In genomic region chr6:169556758-169557505, GRCh38 we compare ENCODE assay signal across 8 cellular contexts.
DNase-seq lines count a peak whose midpoint lies in the region; ATAC-seq and TF ChIP-seq lines count a peak whose summit lies in the region.

No MANE protein-coding gene starts in this region.

- H3K4me1 Mint-ChIP-seq in glutamatergic neuron (ENCODE audit: low read depth, unreplicated experiment) = peaks cover 13% of the 10 kb centered on the region
- no peaks in the 10 kb centered on the region for H3K4me1 Mint-ChIP-seq in CD14-positive monocyte

- H3K4me3 Mint-ChIP-seq in glutamatergic neuron (ENCODE audit: unreplicated experiment) (no peak overlapping the region), CD14-positive monocyte (no peak overlapping the region)

- no peaks in the 10 kb centered on the region for H3K4me1 ChIP-seq in mucosa of descending colon (ENCODE audit: low read depth)

- peak; percentile 85 for DNase-seq in GM13977 (ENCODE audit: low spot score)
- DNase-seq in mucosa of descending colon = no peak
- DNase-seq in NCI-H510A (lab: John Stamatoyannopoulos, UW) = no peak
- no peak for DNase-seq in SKM-1 treated with dmso at 0.1 percent for 144 hours (lab: John Stamatoyannopoulos, UW; ENCODE audit: unreplicated experiment)
- DNase-seq in glutamatergic neuron = no peak
- DNase-seq in CD14-positive monocyte (ENCODE audit: low spot score) = no peak

- H3K27ac Mint-ChIP-seq in glutamatergic neuron (ENCODE audit: unreplicated experiment) (no peak overlapping the region), CD14-positive monocyte (peak overlapping the region in 1 of 7 donors; percentile 70)

- intact Hi-C loops in mucosa of descending colon (cut with DNase I, micrococcal nuclease) (no loop called here), CD14-positive monocyte (cut with micrococcal nuclease) (no loop called here)

- no peaks in the 10 kb centered on the region for H3K36me3 ChIP-seq in mucosa of descending colon (ENCODE audit: low read depth)

- H3K9me3 ChIP-seq in mucosa of descending colon = no peaks in the 10 kb centered on the region

- in situ Hi-C loops in GM13977 (cut with MboI; ENCODE audit: low pct_unique_long_range_greater_than_20kb, low sequenced_read_pairs, unreplicated experiment) = no loop called here

- no peak overlapping the region for H3K4me3 ChIP-seq in mucosa of descending colon

- H3K9me3 Mint-ChIP-seq in glutamatergic neuron (ENCODE audit: unreplicated experiment) (peaks cover 7% of the 10 kb centered on the region), CD14-positive monocyte (peaks cover 4 to 19% (median 7%) of the 10 kb centered on the region in 7 donors)

- TF ChIP-seq CTCF in GM13977 (IDR thresholded peaks at IDR 0.05; ENCODE audit: extremely low read depth, insufficient read depth, missing control alignments) = no peak
- no peak for TF ChIP-seq CTCF in mucosa of descending colon (IDR thresholded peaks at IDR 0.05)
- TF ChIP-seq CTCF in glutamatergic neuron (IDR thresholded peaks at IDR 0.05; ENCODE audit: partially characterized antibody, unreplicated experiment) = no peak
- no peak for TF ChIP-seq CTCF in CD14-positive monocyte (IDR thresholded peaks at IDR 0.05)

- peaks cover 9% of the 10 kb centered on the region for H3K36me3 Mint-ChIP-seq in glutamatergic neuron (ENCODE audit: unreplicated experiment)
- H3K36me3 Mint-ChIP-seq in CD14-positive monocyte = no peaks in the 10 kb centered on the region

- ATAC-seq in GM21529 (IDR thresholded peaks at IDR 0.05; ENCODE audit: unreplicated experiment) = peak; percentile 100
- ATAC-seq in HG03575 (IDR thresholded peaks at IDR 0.05; ENCODE audit: extremely low read depth, insufficient number of reproducible peaks, low FRiP score, unreplicated experiment) = peak; percentile 99
- ATAC-seq in mucosa of descending colon = peak; percentile 72

- H3K27me3 Mint-ChIP-seq in glutamatergic neuron (ENCODE audit: unreplicated experiment) = peaks cover 2% of the 10 kb centered on the region
- H3K27me3 Mint-ChIP-seq in CD14-positive monocyte (ENCODE audit: low read depth in 3 of 3) = peaks cover 0 to 2% (median 0%) of the 10 kb centered on the region in 3 donors
